Comparison of ENCODE assay signal across 8 cellular contexts in the genomic region with DNA sequence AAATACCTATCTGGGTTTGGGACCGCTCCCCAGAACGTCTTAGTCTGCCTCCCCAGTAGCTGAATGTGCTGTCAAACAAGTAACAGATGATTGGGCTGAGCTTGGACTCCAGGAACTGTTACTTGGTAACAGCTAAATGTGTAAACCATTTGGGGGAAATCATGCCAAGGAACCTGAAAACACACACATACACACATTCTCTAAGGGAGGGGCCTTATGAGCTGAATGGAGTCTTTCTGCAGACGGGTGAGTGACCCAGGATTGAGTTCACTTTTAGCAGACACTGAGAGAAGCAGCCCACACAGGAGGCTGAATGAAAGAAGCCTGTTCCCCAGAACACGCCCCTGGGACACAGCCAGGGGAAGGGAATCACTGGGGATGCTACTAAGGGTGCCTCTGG. TPM values are rescaled to one million over a fixed set of nuclear protein-coding genes. Genes with fewer than 3 reads are reported as not detected.
DNase-seq lines count a peak whose midpoint lies in the region; ATAC-seq and TF ChIP-seq lines count a peak whose summit lies in the region.

No MANE protein-coding gene starts in this region.

- peaks cover 35% of the 10 kb centered on the region for H3K4me1 Mint-ChIP-seq in Caco-2 (ENCODE audit: low read depth, unreplicated experiment)
- peaks cover 41 to 49% of the 10 kb centered on the region in 2 donors for H3K4me1 Mint-ChIP-seq in natural killer cell

- H3K27me3 ChIP-seq in Caco-2 (replicated peaks; ENCODE audit: control insufficient read depth, insufficient read depth, low read length), result no peaks in the 10 kb centered on the region

- H3K36me3 Mint-ChIP-seq in Caco-2 (ENCODE audit: insufficient read depth, unreplicated experiment) (peaks cover 65% of the 10 kb centered on the region), natural killer cell (no peaks in the 10 kb centered on the region)

- peak overlapping the region; percentile 66 for H3K4me3 ChIP-seq in Caco-2 (ENCODE audit: low read depth, low read length)

- CTCF ChIA-PET in Caco-2 (lab: Charles Lee), result interaction anchor here (0.7 to 1.9 kb wide), 4 partner anchors 9 to 131 kb away, joined by 3 to 16 read pairs (median 6); a partner anchor contains a TSS

- no TSS peak for BruUV-seq in Caco-2 (replicated peaks; lab: Mats Ljungman, UMichigan)

- H3K36me3 ChIP-seq in Caco-2 (ENCODE audit: control insufficient read depth, insufficient read depth, low read length), result peaks cover 4% of the 10 kb centered on the region

- H3K4me1 ChIP-seq in Caco-2, result peaks cover 48% of the 10 kb centered on the region

- H3K9me3 Mint-ChIP-seq in Caco-2 (ENCODE audit: unreplicated experiment) (no peaks in the 10 kb centered on the region), natural killer cell (no peaks in the 10 kb centered on the region)

- H3K27me3 Mint-ChIP-seq in Caco-2 (ENCODE audit: insufficient read depth, unreplicated experiment) (no peaks in the 10 kb centered on the region), natural killer cell (ENCODE audit: low read depth in 2 of 2) (no peaks in the 10 kb centered on the region)

- POLR2A ChIA-PET in Caco-2 (lab: Charles Lee), result interaction anchor here (1.0 kb wide), 1 partner anchor 9 kb away, joined by 3 read pairs; no protein-coding TSS in a partner anchor

- TF ChIP-seq CTCF in Caco-2 (IDR thresholded peaks at IDR 0.05; ENCODE audit: insufficient read depth in 1 of 2, low read depth in 1 of 2, low read length in 1 of 2, severe bottlenecking in 1 of 2, unreplicated experiment in 1 of 2) (no peak), natural killer cell (IDR thresholded peaks at IDR 0.05) (no peak)

- intact Hi-C loops in Caco-2 (cut with micrococcal nuclease; ENCODE audit: unreplicated experiment), result no loop called here
- intact Hi-C loops in natural killer cell (cut with micrococcal nuclease), result no loop called here

- H3K9me3 ChIP-seq in Caco-2, result no peaks in the 10 kb centered on the region

- H3K4me3 Mint-ChIP-seq in Caco-2 (ENCODE audit: unreplicated experiment) (peak overlapping the region; percentile 94), natural killer cell (peak overlapping the region; percentile 96)

- H3K27ac Mint-ChIP-seq in Caco-2 (ENCODE audit: unreplicated experiment) (peak overlapping the region; percentile 79), natural killer cell (peak overlapping the region; percentile 74 to 91)

- ATAC-seq in natural killer cell, result no peak
- ATAC-seq in GM18519 (IDR thresholded peaks at IDR 0.05; ENCODE audit: low FRiP score, unreplicated experiment), result no peak

- DNase-seq in Caco-2, result no peak
- DNase-seq in NCI-H446 (lab: John Stamatoyannopoulos, UW), result peak; percentile 19 to 33
- DNase-seq in dermis blood vessel endothelial cell, result peak; percentile 60
- DNase-seq in natural killer cell, result no peak
- no peak for DNase-seq in HuH-7 (ENCODE audit: low spot score)
- DNase-seq in DMS114 treated with DMSO at 0.1 percent for 48 hours (lab: John Stamatoyannopoulos, UW; ENCODE audit: unreplicated experiment), result no peak
- no peak for DNase-seq in activated CD4-positive, CD25-positive, alpha-beta regulatory T cell (lab: John Stamatoyannopoulos, UW)

RNA-seq across cellular contexts. Expression of a gene that starts 1.6 kb away (rescaled TPM):
- total RNA-seq in Caco-2 (2022) (246 and 252 TPM in 2 replicates), dermis blood vessel endothelial cell (195 and 384 TPM in 2 replicates), natural killer cell (100 to 1,000 TPM in 2 of 3 donors, 10 to 100 TPM in 1; 86.5 to 106 (median 106) TPM)

RNA-seq across cellular contexts. Expression of a gene that starts 13.2 kb away (rescaled TPM):
- total RNA-seq in Caco-2 (2022) (0.98 and 1.3 TPM in 2 replicates), dermis blood vessel endothelial cell (0.28 and 0.34 TPM in 2 replicates), natural killer cell (1 to 10 TPM in 1 of 3 donors, under 1 TPM in 2; 0.70 to 2.9 (median 0.95) TPM)

RNA-seq across cellular contexts. Expression of a gene that starts 49.4 kb away (rescaled TPM):
- total RNA-seq in Caco-2 (2022) (90.1 and 94.5 TPM in 2 replicates), dermis blood vessel endothelial cell (48.7 and 63.1 TPM in 2 replicates), natural killer cell (10 to 100 TPM; 32.4 to 44.8 (median 38.2) TPM)

RNA-seq across cellular contexts. Expression of a gene that starts 52.0 kb away (rescaled TPM):
- 20.3 and 22.2 TPM in 2 replicates for total RNA-seq in Caco-2 (2022)
- 35.7 and 41.2 TPM in 2 replicates for total RNA-seq in dermis blood vessel endothelial cell
- 10 to 100 TPM; 19.4 to 29.0 (median 28.2) TPM for total RNA-seq in natural killer cell

Comparison
In these comparisons a context has a peak if more than half of its experiments do, and no peak if none do; other contexts are left out.
1. DNase-seq: peak in NCI-H446 (2 of 2) and dermis blood vessel endothelial cell (single experiment); none in Caco-2 (0 of 2), natural killer cell (single experiment), HuH-7 (single experiment), DMS114 treated with DMSO at 0.1 percent for 48 hours (single experiment) and activated CD4-positive, CD25-positive, alpha-beta regulatory T cell (0 of 4).